Comparison of ENCODE assay signal across 8 cellular contexts in genomic region chr7:155002411-155003214, GRCh38. TPM values are rescaled to one million over a fixed set of nuclear protein-coding genes. Genes with fewer than 3 reads are reported as not detected.
DNase-seq lines count a peak whose midpoint lies in the region; FAIRE-seq and TF ChIP-seq lines count a peak whose summit lies in the region.

A gene with protein sequence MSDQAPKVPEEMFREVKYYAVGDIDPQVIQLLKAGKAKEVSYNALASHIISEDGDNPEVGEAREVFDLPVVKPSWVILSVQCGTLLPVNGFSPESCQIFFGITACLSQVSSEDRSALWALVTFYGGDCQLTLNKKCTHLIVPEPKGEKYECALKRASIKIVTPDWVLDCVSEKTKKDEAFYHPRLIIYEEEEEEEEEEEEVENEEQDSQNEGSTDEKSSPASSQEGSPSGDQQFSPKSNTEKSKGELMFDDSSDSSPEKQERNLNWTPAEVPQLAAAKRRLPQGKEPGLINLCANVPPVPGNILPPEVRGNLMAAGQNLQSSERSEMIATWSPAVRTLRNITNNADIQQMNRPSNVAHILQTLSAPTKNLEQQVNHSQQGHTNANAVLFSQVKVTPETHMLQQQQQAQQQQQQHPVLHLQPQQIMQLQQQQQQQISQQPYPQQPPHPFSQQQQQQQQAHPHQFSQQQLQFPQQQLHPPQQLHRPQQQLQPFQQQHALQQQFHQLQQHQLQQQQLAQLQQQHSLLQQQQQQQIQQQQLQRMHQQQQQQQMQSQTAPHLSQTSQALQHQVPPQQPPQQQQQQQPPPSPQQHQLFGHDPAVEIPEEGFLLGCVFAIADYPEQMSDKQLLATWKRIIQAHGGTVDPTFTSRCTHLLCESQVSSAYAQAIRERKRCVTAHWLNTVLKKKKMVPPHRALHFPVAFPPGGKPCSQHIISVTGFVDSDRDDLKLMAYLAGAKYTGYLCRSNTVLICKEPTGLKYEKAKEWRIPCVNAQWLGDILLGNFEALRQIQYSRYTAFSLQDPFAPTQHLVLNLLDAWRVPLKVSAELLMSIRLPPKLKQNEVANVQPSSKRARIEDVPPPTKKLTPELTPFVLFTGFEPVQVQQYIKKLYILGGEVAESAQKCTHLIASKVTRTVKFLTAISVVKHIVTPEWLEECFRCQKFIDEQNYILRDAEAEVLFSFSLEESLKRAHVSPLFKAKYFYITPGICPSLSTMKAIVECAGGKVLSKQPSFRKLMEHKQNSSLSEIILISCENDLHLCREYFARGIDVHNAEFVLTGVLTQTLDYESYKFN (minus strand): TSS chr7:155003124. CDS start chr7:155002929, 195 bp downstream.

- no peaks in the 10 kb centered on the region for H3K4me1 ChIP-seq in colonic mucosa

- no peaks in the 10 kb centered on the region for H3K36me3 ChIP-seq in colonic mucosa

- H3K27ac ChIP-seq in colonic mucosa = peak within 1 kb of the TSS; percentile 69

- TF ChIP-seq POLR2A in H54 (IDR thresholded peaks at IDR 0.05; ENCODE audit: low read depth, low read length) (peak; percentile 51; the same call in 1 of the 2 replicates), lower leg skin (IDR thresholded peaks at IDR 0.05) (no peak)

- intact Hi-C loops in colonic mucosa (cut with DNase I) = loop anchor here (5.0 to 10.0 kb wide), 2 partner anchors 75 to 342 kb away; no protein-coding TSS in a partner anchor
- intact Hi-C loops in lower leg skin (cut with DNase I; ENCODE audit: low total_unique reads) = no loop called here

- H3K9me3 ChIP-seq in colonic mucosa = no peaks in the 10 kb centered on the region

- no peak for FAIRE-seq in H54 (lab: Jason Lieb, UNC)

- H3K9ac ChIP-seq in colonic mucosa (ENCODE audit: low read depth in 2 of 2, low read length in 2 of 2) = peak within 1 kb of the TSS; percentile 84 to 100

- WGBS in lower leg skin, 2 donors = 0% methylated on average over 4 to 6 of the region's 128 CpGs

- DNase-seq in NCI-H345 (lab: John Stamatoyannopoulos, UW) = peak; percentile 73
- no peak for DNase-seq in NCI-H345 treated with DMSO at 0.1 percent for 48 hours (lab: John Stamatoyannopoulos, UW; ENCODE audit: unreplicated experiment)
- peak; percentile 63 for DNase-seq in H54 (ENCODE audit: insufficient read length, low spot score)
- no peak for DNase-seq in LNCaP clone FGC (ENCODE audit: low read depth)
- DNase-seq in activated CD4-positive, CD25-positive, alpha-beta regulatory T cell (lab: John Stamatoyannopoulos, UW) = peak; percentile 53 to 66 (median 62)
- DNase-seq in colonic mucosa = no peak
- no peak for DNase-seq in lower leg skin (ENCODE audit: low spot score in 2 of 2)
- peak in 2 of 3 donors; percentile 20 to 32 for DNase-seq in stimulated activated CD4-positive, alpha-beta T cell treated with anti-CD3 and anti-CD28 coated beads, TNF-alpha, amount 100 ng/mL, for 48 hours (ENCODE audit: low read depth in 3 of 3)

- H3K4me3 ChIP-seq in LNCaP clone FGC (ENCODE audit: low read depth, low read length) (peak within 1 kb of the TSS; percentile 93), colonic mucosa (peak within 1 kb of the TSS; percentile 79), lower leg skin (ENCODE audit: low read depth, poor library complexity, severe bottlenecking) (peak within 1 kb of the TSS; percentile 66)

- no peaks in the 10 kb centered on the region for H3K27me3 ChIP-seq in colonic mucosa

- no peak for TF ChIP-seq CTCF in LNCaP clone FGC (IDR thresholded peaks at IDR 0.05; ENCODE audit: control insufficient read depth, extremely low read depth, insufficient read depth)
- TF ChIP-seq CTCF in colonic mucosa (IDR thresholded peaks at IDR 0.05) = no peak
- no peak for TF ChIP-seq CTCF in lower leg skin (IDR thresholded peaks at IDR 0.05)

RNA-seq across cellular contexts. Expression of the gene that starts here (rescaled TPM):
- total RNA-seq in colonic mucosa = 10 to 100 TPM; 11.2 to 20.4 TPM
- 10 to 100 TPM in 3 of 4 donors, 1 to 10 TPM in 1; 10.0 to 14.1 (median 11.4) TPM for total RNA-seq in lower leg skin

Comparison
In these comparisons a context has a peak if more than half of its experiments do, and no peak if none do; other contexts are left out.
1. DNase-seq: peak in NCI-H345 (single experiment), H54 (single experiment), activated CD4-positive, CD25-positive, alpha-beta regulatory T cell (4 of 4) and stimulated activated CD4-positive, alpha-beta T cell treated with anti-CD3 and anti-CD28 coated beads, TNF-alpha, amount 100 ng/mL, for 48 hours (2 of 3); none in NCI-H345 treated with DMSO at 0.1 percent for 48 hours (single experiment), LNCaP clone FGC (single experiment), colonic mucosa (single experiment) and lower leg skin (0 of 2).
2. Peak in every context shown above with its lines, with median percentiles within 50 percentile points of each other: H3K4me3 ChIP-seq.